Comparison of ENCODE assay signal across 1 cellular context in the genomic region with DNA sequence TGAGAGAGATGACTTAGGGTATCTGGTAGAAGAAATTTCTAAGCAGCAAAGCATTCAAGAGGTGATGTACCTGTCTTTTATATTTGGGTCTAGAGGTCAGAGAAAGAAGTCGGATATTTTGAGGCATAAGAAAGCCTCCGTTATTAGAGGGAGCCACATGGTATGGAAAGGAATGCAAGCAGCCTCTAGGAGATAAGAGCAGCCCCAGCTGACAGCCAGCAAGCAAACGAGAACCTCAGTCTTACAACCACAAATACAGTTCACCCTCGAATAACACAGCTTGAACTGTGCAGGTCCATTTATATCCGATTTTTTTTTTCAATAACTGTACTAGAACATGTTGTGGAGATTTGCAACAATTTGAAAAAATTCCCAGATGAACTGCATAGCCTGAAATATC.
TF ChIP-seq lines count a peak whose summit lies in the region.

No MANE protein-coding gene starts in this region.

TF ChIP-seq in GM23338, 12 proteins besides CTCF, POLR2A, EP300 and RAD21:
- TF ChIP-seq, protein P1, sequence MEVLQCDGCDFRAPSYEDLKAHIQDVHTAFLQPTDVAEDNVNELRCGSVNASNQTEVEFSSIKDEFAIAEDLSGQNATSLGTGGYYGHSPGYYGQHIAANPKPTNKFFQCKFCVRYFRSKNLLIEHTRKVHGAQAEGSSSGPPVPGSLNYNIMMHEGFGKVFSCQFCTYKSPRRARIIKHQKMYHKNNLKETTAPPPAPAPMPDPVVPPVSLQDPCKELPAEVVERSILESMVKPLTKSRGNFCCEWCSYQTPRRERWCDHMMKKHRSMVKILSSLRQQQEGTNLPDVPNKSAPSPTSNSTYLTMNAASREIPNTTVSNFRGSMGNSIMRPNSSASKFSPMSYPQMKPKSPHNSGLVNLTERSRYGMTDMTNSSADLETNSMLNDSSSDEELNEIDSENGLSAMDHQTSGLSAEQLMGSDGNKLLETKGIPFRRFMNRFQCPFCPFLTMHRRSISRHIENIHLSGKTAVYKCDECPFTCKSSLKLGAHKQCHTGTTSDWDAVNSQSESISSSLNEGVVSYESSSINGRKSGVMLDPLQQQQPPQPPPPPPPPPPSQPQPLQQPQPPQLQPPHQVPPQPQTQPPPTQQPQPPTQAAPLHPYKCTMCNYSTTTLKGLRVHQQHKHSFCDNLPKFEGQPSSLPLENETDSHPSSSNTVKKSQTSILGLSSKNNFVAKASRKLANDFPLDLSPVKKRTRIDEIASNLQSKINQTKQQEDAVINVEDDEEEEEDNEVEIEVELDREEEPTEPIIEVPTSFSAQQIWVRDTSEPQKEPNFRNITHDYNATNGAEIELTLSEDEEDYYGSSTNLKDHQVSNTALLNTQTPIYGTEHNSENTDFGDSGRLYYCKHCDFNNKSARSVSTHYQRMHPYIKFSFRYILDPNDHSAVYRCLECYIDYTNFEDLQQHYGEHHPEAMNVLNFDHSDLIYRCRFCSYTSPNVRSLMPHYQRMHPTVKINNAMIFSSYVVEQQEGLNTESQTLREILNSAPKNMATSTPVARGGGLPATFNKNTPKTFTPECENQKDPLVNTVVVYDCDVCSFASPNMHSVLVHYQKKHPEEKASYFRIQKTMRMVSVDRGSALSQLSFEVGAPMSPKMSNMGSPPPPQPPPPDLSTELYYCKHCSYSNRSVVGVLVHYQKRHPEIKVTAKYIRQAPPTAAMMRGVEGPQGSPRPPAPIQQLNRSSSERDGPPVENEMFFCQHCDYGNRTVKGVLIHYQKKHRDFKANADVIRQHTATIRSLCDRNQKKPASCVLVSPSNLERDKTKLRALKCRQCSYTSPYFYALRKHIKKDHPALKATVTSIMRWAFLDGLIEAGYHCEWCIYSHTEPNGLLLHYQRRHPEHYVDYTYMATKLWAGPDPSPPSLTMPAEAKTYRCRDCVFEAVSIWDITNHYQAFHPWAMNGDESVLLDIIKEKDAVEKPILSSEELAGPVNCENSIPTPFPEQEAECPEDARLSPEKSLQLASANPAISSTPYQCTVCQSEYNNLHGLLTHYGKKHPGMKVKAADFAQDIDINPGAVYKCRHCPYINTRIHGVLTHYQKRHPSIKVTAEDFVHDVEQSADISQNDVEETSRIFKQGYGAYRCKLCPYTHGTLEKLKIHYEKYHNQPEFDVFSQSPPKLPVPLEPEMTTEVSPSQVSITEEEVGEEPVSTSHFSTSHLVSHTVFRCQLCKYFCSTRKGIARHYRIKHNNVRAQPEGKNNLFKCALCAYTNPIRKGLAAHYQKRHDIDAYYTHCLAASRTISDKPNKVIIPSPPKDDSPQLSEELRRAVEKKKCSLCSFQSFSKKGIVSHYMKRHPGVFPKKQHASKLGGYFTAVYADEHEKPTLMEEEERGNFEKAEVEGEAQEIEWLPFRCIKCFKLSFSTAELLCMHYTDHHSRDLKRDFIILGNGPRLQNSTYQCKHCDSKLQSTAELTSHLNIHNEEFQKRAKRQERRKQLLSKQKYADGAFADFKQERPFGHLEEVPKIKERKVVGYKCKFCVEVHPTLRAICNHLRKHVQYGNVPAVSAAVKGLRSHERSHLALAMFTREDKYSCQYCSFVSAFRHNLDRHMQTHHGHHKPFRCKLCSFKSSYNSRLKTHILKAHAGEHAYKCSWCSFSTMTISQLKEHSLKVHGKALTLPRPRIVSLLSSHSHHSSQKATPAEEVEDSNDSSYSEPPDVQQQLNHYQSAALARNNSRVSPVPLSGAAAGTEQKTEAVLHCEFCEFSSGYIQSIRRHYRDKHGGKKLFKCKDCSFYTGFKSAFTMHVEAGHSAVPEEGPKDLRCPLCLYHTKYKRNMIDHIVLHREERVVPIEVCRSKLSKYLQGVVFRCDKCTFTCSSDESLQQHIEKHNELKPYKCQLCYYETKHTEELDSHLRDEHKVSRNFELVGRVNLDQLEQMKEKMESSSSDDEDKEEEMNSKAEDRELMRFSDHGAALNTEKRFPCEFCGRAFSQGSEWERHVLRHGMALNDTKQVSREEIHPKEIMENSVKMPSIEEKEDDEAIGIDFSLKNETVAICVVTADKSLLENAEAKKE (CRISPR knock-in tag; IDR thresholded peaks at IDR 0.05), result no peak
